In the genomic region with DNA sequence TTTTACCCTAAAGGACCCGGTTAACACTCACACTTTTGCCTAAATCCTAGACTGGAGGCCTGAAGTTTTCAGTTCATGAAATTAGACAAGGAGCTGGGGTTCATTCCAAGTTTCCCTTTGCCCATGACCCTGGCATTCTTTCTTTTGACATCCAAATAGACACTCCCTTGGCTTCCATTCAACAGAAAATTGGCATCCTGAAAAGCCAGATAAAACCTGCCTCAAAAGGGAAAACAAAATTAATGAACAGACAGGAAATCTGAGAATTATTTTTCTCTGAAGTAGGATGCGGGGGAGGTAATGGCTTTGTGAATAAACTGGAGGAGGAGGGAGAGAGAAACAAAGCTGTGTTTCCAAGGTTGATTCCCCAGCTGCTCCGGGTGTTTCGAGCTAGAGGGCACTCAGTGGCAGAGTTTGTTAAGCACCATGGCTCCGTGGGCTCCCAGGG, we compare ENCODE assay signal across 2 cellular contexts.
TF ChIP-seq lines count a peak whose summit lies in the region.

No MANE protein-coding gene starts in this region.

TF ChIP-seq in liver, 16 proteins besides CTCF, POLR2A, EP300 and RAD21 (continued from another document):
- TF ChIP-seq, protein P1, sequence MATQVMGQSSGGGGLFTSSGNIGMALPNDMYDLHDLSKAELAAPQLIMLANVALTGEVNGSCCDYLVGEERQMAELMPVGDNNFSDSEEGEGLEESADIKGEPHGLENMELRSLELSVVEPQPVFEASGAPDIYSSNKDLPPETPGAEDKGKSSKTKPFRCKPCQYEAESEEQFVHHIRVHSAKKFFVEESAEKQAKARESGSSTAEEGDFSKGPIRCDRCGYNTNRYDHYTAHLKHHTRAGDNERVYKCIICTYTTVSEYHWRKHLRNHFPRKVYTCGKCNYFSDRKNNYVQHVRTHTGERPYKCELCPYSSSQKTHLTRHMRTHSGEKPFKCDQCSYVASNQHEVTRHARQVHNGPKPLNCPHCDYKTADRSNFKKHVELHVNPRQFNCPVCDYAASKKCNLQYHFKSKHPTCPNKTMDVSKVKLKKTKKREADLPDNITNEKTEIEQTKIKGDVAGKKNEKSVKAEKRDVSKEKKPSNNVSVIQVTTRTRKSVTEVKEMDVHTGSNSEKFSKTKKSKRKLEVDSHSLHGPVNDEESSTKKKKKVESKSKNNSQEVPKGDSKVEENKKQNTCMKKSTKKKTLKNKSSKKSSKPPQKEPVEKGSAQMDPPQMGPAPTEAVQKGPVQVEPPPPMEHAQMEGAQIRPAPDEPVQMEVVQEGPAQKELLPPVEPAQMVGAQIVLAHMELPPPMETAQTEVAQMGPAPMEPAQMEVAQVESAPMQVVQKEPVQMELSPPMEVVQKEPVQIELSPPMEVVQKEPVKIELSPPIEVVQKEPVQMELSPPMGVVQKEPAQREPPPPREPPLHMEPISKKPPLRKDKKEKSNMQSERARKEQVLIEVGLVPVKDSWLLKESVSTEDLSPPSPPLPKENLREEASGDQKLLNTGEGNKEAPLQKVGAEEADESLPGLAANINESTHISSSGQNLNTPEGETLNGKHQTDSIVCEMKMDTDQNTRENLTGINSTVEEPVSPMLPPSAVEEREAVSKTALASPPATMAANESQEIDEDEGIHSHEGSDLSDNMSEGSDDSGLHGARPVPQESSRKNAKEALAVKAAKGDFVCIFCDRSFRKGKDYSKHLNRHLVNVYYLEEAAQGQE (IDR thresholded peaks at IDR 0.05), result no peak
- TF ChIP-seq TAF1 (conservative IDR thresholded peaks at IDR 0.05), result no peak
- TF ChIP-seq YY1 (IDR thresholded peaks at IDR 0.05), result peak; percentile 41
- TF ChIP-seq SP1 (IDR thresholded peaks at IDR 0.05), result peak; percentile 21
- peak in 1 of 2 donors; percentile 37 for TF ChIP-seq HNF4A (conservative IDR thresholded peaks at IDR 0.05)
- TF ChIP-seq RXRA (IDR thresholded peaks at IDR 0.05), result peak; percentile 61 to 69
- TF ChIP-seq GABPA (IDR thresholded peaks at IDR 0.05 in 1 of 2, conservative IDR thresholded peaks at IDR 0.05 in 1 of 2), result no peak
- no peak for TF ChIP-seq FOXA2 (IDR thresholded peaks at IDR 0.05)
- TF ChIP-seq, protein P2, sequence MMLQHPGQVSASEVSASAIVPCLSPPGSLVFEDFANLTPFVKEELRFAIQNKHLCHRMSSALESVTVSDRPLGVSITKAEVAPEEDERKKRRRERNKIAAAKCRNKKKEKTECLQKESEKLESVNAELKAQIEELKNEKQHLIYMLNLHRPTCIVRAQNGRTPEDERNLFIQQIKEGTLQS (IDR thresholded peaks at IDR 0.05), result no peak
- TF ChIP-seq EGR1 (IDR thresholded peaks at IDR 0.05; ENCODE audit: low read depth in 2 of 2), result peak; percentile 26 to 31
- TF ChIP-seq, protein P3, sequence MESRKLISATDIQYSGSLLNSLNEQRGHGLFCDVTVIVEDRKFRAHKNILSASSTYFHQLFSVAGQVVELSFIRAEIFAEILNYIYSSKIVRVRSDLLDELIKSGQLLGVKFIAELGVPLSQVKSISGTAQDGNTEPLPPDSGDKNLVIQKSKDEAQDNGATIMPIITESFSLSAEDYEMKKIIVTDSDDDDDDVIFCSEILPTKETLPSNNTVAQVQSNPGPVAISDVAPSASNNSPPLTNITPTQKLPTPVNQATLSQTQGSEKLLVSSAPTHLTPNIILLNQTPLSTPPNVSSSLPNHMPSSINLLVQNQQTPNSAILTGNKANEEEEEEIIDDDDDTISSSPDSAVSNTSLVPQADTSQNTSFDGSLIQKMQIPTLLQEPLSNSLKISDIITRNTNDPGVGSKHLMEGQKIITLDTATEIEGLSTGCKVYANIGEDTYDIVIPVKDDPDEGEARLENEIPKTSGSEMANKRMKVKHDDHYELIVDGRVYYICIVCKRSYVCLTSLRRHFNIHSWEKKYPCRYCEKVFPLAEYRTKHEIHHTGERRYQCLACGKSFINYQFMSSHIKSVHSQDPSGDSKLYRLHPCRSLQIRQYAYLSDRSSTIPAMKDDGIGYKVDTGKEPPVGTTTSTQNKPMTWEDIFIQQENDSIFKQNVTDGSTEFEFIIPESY (IDR thresholded peaks at IDR 0.05), result no peak
- no peak for TF ChIP-seq FOXA1 (IDR thresholded peaks at IDR 0.05)
- TF ChIP-seq JUND (IDR thresholded peaks at IDR 0.05), result peak in 1 of 2 donors; percentile 10
- no peak for TF ChIP-seq HNF4G (IDR thresholded peaks at IDR 0.05)
TF ChIP-seq in liver: peak in this region for 7.

TF ChIP-seq in HepG2, 621 proteins besides CTCF, POLR2A, EP300 and RAD21 (continued from another document):
- TF ChIP-seq, protein P4, sequence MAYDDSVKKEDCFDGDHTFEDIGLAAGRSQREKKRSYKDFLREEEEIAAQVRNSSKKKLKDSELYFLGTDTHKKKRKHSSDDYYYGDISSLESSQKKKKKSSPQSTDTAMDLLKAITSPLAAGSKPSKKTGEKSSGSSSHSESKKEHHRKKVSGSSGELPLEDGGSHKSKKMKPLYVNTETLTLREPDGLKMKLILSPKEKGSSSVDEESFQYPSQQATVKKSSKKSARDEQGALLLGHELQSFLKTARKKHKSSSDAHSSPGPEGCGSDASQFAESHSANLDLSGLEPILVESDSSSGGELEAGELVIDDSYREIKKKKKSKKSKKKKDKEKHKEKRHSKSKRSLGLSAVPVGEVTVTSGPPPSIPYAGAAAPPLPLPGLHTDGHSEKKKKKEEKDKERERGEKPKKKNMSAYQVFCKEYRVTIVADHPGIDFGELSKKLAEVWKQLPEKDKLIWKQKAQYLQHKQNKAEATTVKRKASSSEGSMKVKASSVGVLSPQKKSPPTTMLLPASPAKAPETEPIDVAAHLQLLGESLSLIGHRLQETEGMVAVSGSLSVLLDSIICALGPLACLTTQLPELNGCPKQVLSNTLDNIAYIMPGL (CRISPR knock-in tag; IDR thresholded peaks at IDR 0.05; ENCODE audit: borderline replicate concordance in 1 of 2, low read depth in 1 of 2), result no peak
- no peak for TF ChIP-seq RCOR2 (CRISPR knock-in tag; IDR thresholded peaks at IDR 0.05)
- no peak for TF ChIP-seq TAF15 (IDR thresholded peaks at IDR 0.05; ENCODE audit: low read depth, low read length, poor library complexity, severe bottlenecking)
- TF ChIP-seq MXI1 (IDR thresholded peaks at IDR 0.05; ENCODE audit: borderline replicate concordance, low read depth, low read length), result no peak
- TF ChIP-seq BORCS8-MEF2B (CRISPR knock-in tag; IDR thresholded peaks at IDR 0.05), result no peak
- TF ChIP-seq RARA (CRISPR knock-in tag; IDR thresholded peaks at IDR 0.05), result no peak
- TF ChIP-seq, protein P5, sequence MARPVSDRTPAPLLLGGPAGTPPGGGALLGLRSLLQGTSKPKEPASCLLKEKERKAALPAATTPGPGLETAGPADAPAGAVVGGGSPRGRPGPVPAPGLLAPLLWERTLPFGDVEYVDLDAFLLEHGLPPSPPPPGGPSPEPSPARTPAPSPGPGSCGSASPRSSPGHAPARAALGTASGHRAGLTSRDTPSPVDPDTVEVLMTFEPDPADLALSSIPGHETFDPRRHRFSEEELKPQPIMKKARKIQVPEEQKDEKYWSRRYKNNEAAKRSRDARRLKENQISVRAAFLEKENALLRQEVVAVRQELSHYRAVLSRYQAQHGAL (CRISPR knock-in tag; IDR thresholded peaks at IDR 0.05; ENCODE audit: not compliant biosample characterization), result no peak
